In the genomic region with DNA sequence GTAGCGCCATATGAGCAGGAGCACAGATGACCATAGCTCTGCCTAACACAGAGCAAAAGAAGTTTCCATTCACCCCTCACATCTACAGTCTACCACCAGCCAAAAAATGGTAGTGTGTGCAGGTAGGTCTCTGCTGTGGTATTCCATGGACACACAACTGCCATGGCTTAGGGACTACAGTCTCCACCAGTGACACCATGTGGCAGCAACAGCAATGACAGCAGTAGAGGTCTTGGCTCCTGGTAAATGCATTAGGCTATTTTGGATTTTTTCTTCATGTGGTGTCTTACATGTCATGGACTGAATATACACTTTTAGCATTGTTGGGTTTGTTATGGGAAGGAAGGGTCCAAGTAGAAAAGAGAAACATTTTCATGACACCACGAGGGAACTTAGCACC, we compare ENCODE assay signal across 8 cellular contexts.
DNase-seq lines count a peak whose midpoint lies in the region; ATAC-seq and TF ChIP-seq lines count a peak whose summit lies in the region.

No MANE protein-coding gene starts in this region.

- H3K27me3 ChIP-seq in GM06990 (replicated peaks; ENCODE audit: control insufficient read depth, insufficient read depth, low read length) (no peaks in the 10 kb centered on the region; the same call in 1 of the 2 replicates), PC-3 (ENCODE audit: low read length) (no peaks in the 10 kb centered on the region; the same call in 1 of the 2 replicates), gastroesophageal sphincter (no peaks in the 10 kb centered on the region), right cardiac atrium (ENCODE audit: control insufficient read depth, insufficient read depth) (no peaks in the 10 kb centered on the region)

- H3K9me2 ChIP-seq in PC-3 (replicated peaks; ENCODE audit: low read length), result no peaks in the 10 kb centered on the region

- H3K27ac Mint-ChIP-seq in T-helper 2 cell treated with Interferon-gamma antibody and Interleukin-4, amounts not matched to agents 5 μg/mL and 100 μg/mL, for 36 hours, result no peak overlapping the region

- TF ChIP-seq POLR2A in gastroesophageal sphincter (IDR thresholded peaks at IDR 0.05), result no peak

- no peak overlapping the region for H3K4me3 Mint-ChIP-seq in T-helper 2 cell treated with Interferon-gamma antibody and Interleukin-4, amounts not matched to agents 5 μg/mL and 100 μg/mL, for 36 hours

- POLR2A ChIA-PET in PC-3 (lab: Charles Lee; ENCODE audit: unreplicated experiment), result no interaction called here

- CTCF ChIA-PET in PC-3 (lab: Charles Lee), result no interaction called here

- H3K4me2 ChIP-seq in PC-3 (ENCODE audit: low read length), result no peak overlapping the region

- ATAC-seq in PC-3 (peak; percentile 83), gastroesophageal sphincter (no peak), right cardiac atrium (no peak)

- H3K36me3 Mint-ChIP-seq in T-helper 2 cell treated with Interferon-gamma antibody and Interleukin-4, amounts not matched to agents 5 μg/mL and 100 μg/mL, for 36 hours (ENCODE audit: low read depth), result no peaks in the 10 kb centered on the region

- intact Hi-C loops in PC-3 (cut with micrococcal nuclease) (loop anchor here (1.0 to 5.0 kb wide), 3 partner anchors 321 to 775 kb away; no protein-coding TSS in a partner anchor), right cardiac atrium (cut with DNase I) (no loop called here)

- BruUV-seq in PC-3 (replicated peaks; lab: Mats Ljungman, UMichigan), result no TSS peak

- no peaks in the 10 kb centered on the region for H3K9me3 Mint-ChIP-seq in T-helper 2 cell treated with Interferon-gamma antibody and Interleukin-4, amounts not matched to agents 5 μg/mL and 100 μg/mL, for 36 hours

- DNase-seq in GM06990 (ENCODE audit: extremely low read depth, insufficient read length), result no peak
- DNase-seq in HCEC 1CT, result peak; percentile 34
- peak; percentile 91 for DNase-seq in PC-3
- DNase-seq in left kidney (ENCODE audit: low read depth, low spot score), result peak; percentile 13
- DNase-seq in T-helper 2 cell treated with Interferon-gamma antibody and Interleukin-4, amounts not matched to agents 5 μg/mL and 100 μg/mL, for 36 hours (ENCODE audit: low spot score), result no peak
- DNase-seq in AG08396 (ENCODE audit: low spot score), result no peak
- DNase-seq in right cardiac atrium, result no peak

- H3K36me3 ChIP-seq in GM06990 (ENCODE audit: control insufficient read depth, insufficient read depth, low read length), result no peaks in the 10 kb centered on the region
- H3K36me3 ChIP-seq in PC-3 (ENCODE audit: low read depth, low read length), result no peaks in the 10 kb centered on the region
- no peaks in the 10 kb centered on the region for H3K36me3 ChIP-seq in gastroesophageal sphincter

- H3K9me3 ChIP-seq in PC-3 (ENCODE audit: low read length) (no peaks in the 10 kb centered on the region), gastroesophageal sphincter (no peaks in the 10 kb centered on the region), right cardiac atrium (ENCODE audit: control insufficient read depth, low read length) (no peaks in the 10 kb centered on the region)

- H3K79me2 ChIP-seq in PC-3 (ENCODE audit: low read length), result no peaks in the 10 kb centered on the region

- no peak overlapping the region for H3K9ac ChIP-seq in PC-3 (ENCODE audit: low read length)

- TF ChIP-seq EP300 in gastroesophageal sphincter (IDR thresholded peaks at IDR 0.05), result no peak

- H2AFZ ChIP-seq in PC-3 (ENCODE audit: low read length), result no peak overlapping the region

- H3K27ac ChIP-seq in PC-3 (ENCODE audit: low read length), result no peak overlapping the region
- no peak overlapping the region for H3K27ac ChIP-seq in gastroesophageal sphincter
- H3K27ac ChIP-seq in right cardiac atrium (ENCODE audit: low read length), result no peak overlapping the region

- H3F3A ChIP-seq in PC-3 (ENCODE audit: low read length, unreplicated experiment), result no peaks in the 10 kb centered on the region

- H3K27me3 Mint-ChIP-seq in T-helper 2 cell treated with Interferon-gamma antibody and Interleukin-4, amounts not matched to agents 5 μg/mL and 100 μg/mL, for 36 hours (ENCODE audit: low read depth), result no peaks in the 10 kb centered on the region

- no peaks in the 10 kb centered on the region for H3K4me1 Mint-ChIP-seq in T-helper 2 cell treated with Interferon-gamma antibody and Interleukin-4, amounts not matched to agents 5 μg/mL and 100 μg/mL, for 36 hours (ENCODE audit: low read depth)

- 65 to 67% methylated on average over 1 to 2 of the region's 2 CpGs for WGBS in gastroesophageal sphincter (ENCODE audit: low coverage in 1 of 2), 2 donors
- WGBS in right cardiac atrium, result 75% methylated on average over 2 of the region's 2 CpGs

- H3K4me1 ChIP-seq in PC-3 (ENCODE audit: insufficient read depth, low read length) (peaks cover 18% of the 10 kb centered on the region), gastroesophageal sphincter (no peaks in the 10 kb centered on the region), right cardiac atrium (ENCODE audit: control insufficient read depth, insufficient read depth, low read length) (no peaks in the 10 kb centered on the region)

- H4K20me1 ChIP-seq in PC-3 (ENCODE audit: low read length), result no peaks in the 10 kb centered on the region

- H3K4me3 ChIP-seq in GM06990 (replicated peaks; ENCODE audit: low read depth, low read length) (no peak overlapping the region), PC-3 (ENCODE audit: low read length) (no peak overlapping the region), gastroesophageal sphincter (no peak overlapping the region), right cardiac atrium (ENCODE audit: low read length) (no peak overlapping the region)

- TF ChIP-seq CTCF in GM06990 (IDR thresholded peaks at IDR 0.05; ENCODE audit: insufficient read depth, low read length, poor library complexity, severe bottlenecking), result peak; percentile 50
- TF ChIP-seq CTCF in PC-3 (conservative IDR thresholded peaks at IDR 0.05; ENCODE audit: low read depth, low read length), result peak; percentile 100
- TF ChIP-seq CTCF in gastroesophageal sphincter (IDR thresholded peaks at IDR 0.05), result no peak

Comparison
In these comparisons a context has a peak if more than half of its experiments do, and no peak if none do; other contexts are left out.
1. DNase-seq: peak in HCEC 1CT (single experiment), PC-3 (single experiment) and left kidney (single experiment); none in GM06990 (single experiment), T-helper 2 cell treated with Interferon-gamma antibody and Interleukin-4, amounts not matched to agents 5 μg/mL and 100 μg/mL, for 36 hours (single experiment), AG08396 (single experiment) and right cardiac atrium (0 of 3).
2. CTCF ChIP-seq: peak in GM06990 (single experiment) and PC-3 (single experiment); none in gastroesophageal sphincter (0 of 4).